In genomic region chr4:7918187-7918586, GRCh38 we compare ENCODE assay signal across 6 cellular contexts. TPM values are rescaled to one million over a fixed set of nuclear protein-coding genes. Genes with fewer than 3 reads are reported as not detected.
DNase-seq lines count a peak whose midpoint lies in the region; ATAC-seq and TF ChIP-seq lines count a peak whose summit lies in the region.
"Not testable (repeated sequence)": the region's sequence is repeated elsewhere in the genome, so short reads cannot be mapped to it uniquely, and the experiment has no call there.

No MANE protein-coding gene starts in this region.

- H4K8ac ChIP-seq in H9 (replicated peaks; ENCODE audit: insufficient read length, low read depth, low read length): not testable (repeated sequence)

- not testable (repeated sequence) for H3K9me3 ChIP-seq in H9 (ENCODE audit: control insufficient read depth, low read depth, low read length); parathyroid adenoma (ENCODE audit: control insufficient read depth, low read length)

- not testable (repeated sequence) for ATAC-seq in activated naive CD4-positive, alpha-beta T cell treated with anti-CD3 and anti-CD28 coated beads, Interleukin-2, amount 50 U/mL, for 72 hours

- H4K5ac ChIP-seq in H9 (ENCODE audit: insufficient read length, low read depth, low read length): not testable (repeated sequence)

- not testable (repeated sequence) for H3K9me3 Mint-ChIP-seq in H9; activated naive CD4-positive, alpha-beta T cell treated with anti-CD3 and anti-CD28 coated beads, Interleukin-2, amount 50 U/mL, for 72 hours; nephron
- peaks cover 13% of the 10 kb centered on the region for H3K9me3 Mint-ChIP-seq in glutamatergic neuron (ENCODE audit: unreplicated experiment)

- not testable (repeated sequence) for H3K4me3 ChIP-seq in parathyroid adenoma (ENCODE audit: low read depth, low read length)

- not testable (repeated sequence) for H3K56ac ChIP-seq in H9 (ENCODE audit: insufficient read length, low read depth, low read length)

- H3K27me3 Mint-ChIP-seq in H9 (ENCODE audit: low read depth); glutamatergic neuron (ENCODE audit: unreplicated experiment); nephron (ENCODE audit: low read depth): not testable (repeated sequence)

- not testable (repeated sequence) for DNase-seq in H9; activated naive CD4-positive, alpha-beta T cell treated with anti-CD3 and anti-CD28 coated beads, Interleukin-2, amount 50 U/mL, for 72 hours (ENCODE audit: low spot score in 2 of 2); glutamatergic neuron
- DNase-seq in dermis microvascular lymphatic vessel endothelial cell (ENCODE audit: low read depth in 2 of 2): peak; percentile 47 to 70

- not testable (repeated sequence) for H3T11ph ChIP-seq in H9 (ENCODE audit: low read length)

- not testable (repeated sequence) for H3K36me3 ChIP-seq in parathyroid adenoma (ENCODE audit: control insufficient read depth, insufficient read depth, low read length)

- not testable (repeated sequence) for H3K4me3 Mint-ChIP-seq in H9, nephron
- peak overlapping the region; percentile 84 for H3K4me3 Mint-ChIP-seq in glutamatergic neuron (ENCODE audit: unreplicated experiment)

- H2BK20ac ChIP-seq in H9 (ENCODE audit: low read depth, low read length, poor library complexity, severe bottlenecking): not testable (repeated sequence)

- TF ChIP-seq CTCF in H9 (conservative IDR thresholded peaks at IDR 0.05); glutamatergic neuron (IDR thresholded peaks at IDR 0.05; ENCODE audit: partially characterized antibody, unreplicated experiment); nephron (IDR thresholded peaks at IDR 0.05; ENCODE audit: unreplicated experiment in 3 of 3); parathyroid adenoma (IDR thresholded peaks at IDR 0.05): not testable (repeated sequence)

- H3K27ac ChIP-seq in H9 (ENCODE audit: insufficient read length, low read depth, low read length): not testable (repeated sequence)
- peak overlapping the region; percentile 92 for H3K27ac ChIP-seq in parathyroid adenoma

- H3K27me3 ChIP-seq in H9 (ENCODE audit: insufficient read depth, low read length); parathyroid adenoma (ENCODE audit: control insufficient read depth, insufficient read depth, low read length): not testable (repeated sequence)

- H3K14ac ChIP-seq in H9 (ENCODE audit: insufficient read depth, low read length): not testable (repeated sequence)

- not testable (repeated sequence) for H4K91ac ChIP-seq in H9 (ENCODE audit: insufficient read length, low read depth, low read length)

- H3K18ac ChIP-seq in H9 (ENCODE audit: insufficient read length, low read depth, low read length): peak overlapping the region; percentile 37

- H3K4me1 ChIP-seq in H9 (ENCODE audit: insufficient read depth, low read length): not testable (repeated sequence)
- H3K4me1 ChIP-seq in parathyroid adenoma: peaks cover 16% of the 10 kb centered on the region

- not testable (repeated sequence) for H2BK120ac ChIP-seq in H9 (ENCODE audit: low read depth, low read length, poor library complexity, severe bottlenecking)

- H2AK5ac ChIP-seq in H9 (ENCODE audit: insufficient read length, low read length): not testable (repeated sequence)

- not testable (repeated sequence) for H2AFZ ChIP-seq in H9 (ENCODE audit: low read length); parathyroid adenoma

- H2BK5ac ChIP-seq in H9 (ENCODE audit: insufficient read length, low read length): not testable (repeated sequence)

- not testable (repeated sequence) for H4K20me1 ChIP-seq in H9 (ENCODE audit: control insufficient read depth, insufficient read depth, insufficient read length)

- H3K4me2 ChIP-seq in H9 (ENCODE audit: insufficient read depth, insufficient read length, low read length); parathyroid adenoma (ENCODE audit: low read length): not testable (repeated sequence)

- not testable (repeated sequence) for H2BK15ac ChIP-seq in H9 (ENCODE audit: low read depth, low read length)

- H3K4me1 Mint-ChIP-seq in H9: peaks cover 35 to 47% of the 10 kb centered on the region in 2 experiments
- peaks cover 60% of the 10 kb centered on the region for H3K4me1 Mint-ChIP-seq in glutamatergic neuron (ENCODE audit: low read depth, unreplicated experiment)
- H3K4me1 Mint-ChIP-seq in nephron: peaks cover 34% of the 10 kb centered on the region

- H3K27ac Mint-ChIP-seq in H9: peak overlapping the region; percentile 9 to 96 (median 81); a peak in 5 of 7 replicates
- H3K27ac Mint-ChIP-seq in activated naive CD4-positive, alpha-beta T cell treated with anti-CD3 and anti-CD28 coated beads, Interleukin-2, amount 50 U/mL, for 72 hours: peak overlapping the region; percentile 53 to 77
- H3K27ac Mint-ChIP-seq in glutamatergic neuron (ENCODE audit: unreplicated experiment): peak overlapping the region; percentile 69
- peak overlapping the region in 2 of 3 experiments; percentile 15 to 41 for H3K27ac Mint-ChIP-seq in nephron

- not testable (repeated sequence) for H3K23ac ChIP-seq in H9 (ENCODE audit: insufficient read length, low read depth, low read length)

- not testable (repeated sequence) for H3K4ac ChIP-seq in H9 (ENCODE audit: low read depth, low read length)

- not testable (repeated sequence) for H3K79me1 ChIP-seq in H9 (ENCODE audit: insufficient read depth, low read depth, low read length, poor library complexity, severe bottlenecking)

- peaks cover 0 to 13% (median 0%) of the 10 kb centered on the region in 3 experiments; a peak in 2 of 7 replicates for H3K36me3 Mint-ChIP-seq in H9 (ENCODE audit: insufficient read depth in 1 of 3, low read depth in 3 of 3)
- peaks cover 0 to 22% of the 10 kb centered on the region in 2 donors for H3K36me3 Mint-ChIP-seq in activated naive CD4-positive, alpha-beta T cell treated with anti-CD3 and anti-CD28 coated beads, Interleukin-2, amount 50 U/mL, for 72 hours
- not testable (repeated sequence) for H3K36me3 Mint-ChIP-seq in glutamatergic neuron (ENCODE audit: unreplicated experiment); nephron (ENCODE audit: low read depth)

- not testable (repeated sequence) for H2BK12ac ChIP-seq in H9 (ENCODE audit: insufficient read length, low read depth, low read length)

- WGBS in H9 (ENCODE audit: extremely low coverage, insufficient read length, low lambda C conversion rate): no CpG with 5 or more reads among the region's 18 CpGs

- H3K23me2 ChIP-seq in H9 (ENCODE audit: insufficient read length, low read depth, low read length, poor library complexity, severe bottlenecking): not testable (repeated sequence)

- not testable (repeated sequence) for H3K9ac ChIP-seq in H9 (ENCODE audit: extremely low read depth, insufficient read length, low read length); parathyroid adenoma

- H3K79me2 ChIP-seq in H9 (ENCODE audit: insufficient read depth, low read length): not testable (repeated sequence)
- peaks cover 50% of the 10 kb centered on the region for H3K79me2 ChIP-seq in parathyroid adenoma

RNA-seq across cellular contexts. Expression of gene AFAP1, which starts 21.5 kb away (rescaled TPM):
- total RNA-seq in H9 (2021) (5.4 and 6.5 TPM in 2 replicates), dermis microvascular lymphatic vessel endothelial cell (19.3 and 24.7 TPM in 2 replicates), glutamatergic neuron (ENCODE audit: unreplicated experiment) (528 TPM)
- 10 to 100 TPM; 10.2 to 41.9 TPM for total RNA-seq in activated naive CD4-positive, alpha-beta T cell treated with anti-CD3 and anti-CD28 coated beads, Interleukin-2, amount 50 U/mL, for 72 hours

Comparison
In these comparisons a context has a peak if more than half of its experiments do, and no peak if none do; other contexts are left out.
1. H3K27ac Mint-ChIP-seq: peak in every context shown above with its lines; median percentile 81 in H9; 69 in glutamatergic neuron; 65 in activated naive CD4-positive, alpha-beta T cell treated with anti-CD3 and anti-CD28 coated beads, Interleukin-2, amount 50 U/mL, for 72 hours; 28 in nephron.
2. RNA of gene AFAP1, which starts 21.5 kb away (total RNA-seq): 528 TPM in glutamatergic neuron (single experiment); 10.2 to 41.9 TPM in activated naive CD4-positive, alpha-beta T cell treated with anti-CD3 and anti-CD28 coated beads, Interleukin-2, amount 50 U/mL, for 72 hours, 19.3 to 24.7 TPM in dermis microvascular lymphatic vessel endothelial cell and 5.4 to 6.5 TPM in H9; every median in the first group is over 10 times any median in the second.